13 cellular contexts compared by ENCODE assay signal in the genomic region with DNA sequence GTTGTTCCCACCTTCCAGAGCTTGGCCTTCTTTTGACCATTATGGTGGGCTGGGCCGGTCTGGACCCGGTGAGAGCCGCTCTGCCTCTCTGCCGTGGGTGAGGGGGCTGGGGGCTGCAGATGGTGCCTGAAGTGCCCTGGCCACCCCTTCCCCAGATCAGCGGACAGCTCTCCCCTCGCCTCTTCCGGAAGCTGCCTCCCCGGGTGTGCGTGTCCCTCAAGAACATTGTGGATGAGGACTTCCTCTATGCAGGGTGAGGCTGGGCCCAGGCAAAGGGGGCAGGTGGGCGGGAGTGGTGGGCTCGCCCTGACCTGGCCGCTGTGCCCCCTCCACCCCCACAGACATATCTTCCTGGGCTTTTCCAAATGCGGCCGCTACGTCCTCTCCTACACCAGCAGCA. TPM values are rescaled to one million over a fixed set of nuclear protein-coding genes. Genes with fewer than 3 reads are reported as not detected.
DNase-seq lines count a peak whose midpoint lies in the region; ATAC-seq and TF ChIP-seq lines count a peak whose summit lies in the region.
"Had no signal": no experiment of that assay in that cellular context is flagged by ENCODE, and none has a peak within 500 bp of the region (broad histone marks: within the 10 kb centered on the region; RNA-seq: fewer than 3 reads in every experiment).

No MANE protein-coding gene starts in this region.

- BruUV-seq in mammary epithelial cell (replicated peaks; lab: Mats Ljungman, UMichigan) (no TSS peak), MCF 10A (replicated peaks; lab: Mats Ljungman, UMichigan) (no TSS peak), Calu3 (replicated peaks; lab: Mats Ljungman, UMichigan) (no TSS peak)

- no peak overlapping the region for H3K9ac ChIP-seq in mammary epithelial cell (ENCODE audit: insufficient read depth, low read length)

- H3K27me3 Mint-ChIP-seq in MCF 10A (ENCODE audit: insufficient read depth, unreplicated experiment) (no peaks in the 10 kb centered on the region), mesothelial cell of epicardium (ENCODE audit: low read depth) (no peaks in the 10 kb centered on the region), Calu3 (ENCODE audit: unreplicated experiment) (no peaks in the 10 kb centered on the region)
- H3K27me3 Mint-ChIP-seq in activated CD8-positive, alpha-beta T cell treated with anti-CD3 and anti-CD28 coated beads, Interleukin-2, amount 10 ng/mL, durations not matched to agents 7 days and 5 days (ENCODE audit: low read depth), result no peaks in the 10 kb centered on the region

- 98% methylated on average over 9 of the region's 15 CpGs for WGBS in mammary epithelial cell (ENCODE audit: low coverage, missing lambda C conversion rate)

- no peak for DNase-seq in mammary epithelial cell
- DNase-seq in MCF 10A (ENCODE audit: unreplicated experiment), result no peak
- no peak for DNase-seq in activated CD8-positive, alpha-beta T cell treated with anti-CD3 and anti-CD28 coated beads, Interleukin-2, amount 10 ng/mL, durations not matched to agents 7 days and 5 days
- DNase-seq in mesothelial cell of epicardium (ENCODE audit: low spot score in 2 of 2, unreplicated experiment in 2 of 2), result no peak
- no peak for DNase-seq in GOT3 (lab: John Stamatoyannopoulos, UW)
- no peak for DNase-seq in Calu3
- no peak for DNase-seq in pons (ENCODE audit: low spot score)
- DNase-seq in left lung, result no peak
- DNase-seq: mesenchymal stem cell, NCI-H187 treated with DMSO at 0.1 percent for 48 hours, NCI-H526 treated with DMSO at 0.1 percent for 48 hours, RPMI8226 had no signal

- no peak overlapping the region for H3K4me3 ChIP-seq in mammary epithelial cell (replicated peaks in 1 of 3; ENCODE audit: insufficient read depth in 1 of 3, low read depth in 2 of 3, low read length in 3 of 3)
- H3K4me3 ChIP-seq in left lung, result no peak overlapping the region

- H3K9me3 Mint-ChIP-seq in MCF 10A (ENCODE audit: unreplicated experiment), result no peaks in the 10 kb centered on the region
- H3K9me3 Mint-ChIP-seq in activated CD8-positive, alpha-beta T cell treated with anti-CD3 and anti-CD28 coated beads, Interleukin-2, amount 10 ng/mL, durations not matched to agents 7 days and 5 days (ENCODE audit: insufficient read depth), result no peaks in the 10 kb centered on the region
- H3K9me3 Mint-ChIP-seq in mesothelial cell of epicardium, result no peaks in the 10 kb centered on the region
- no peaks in the 10 kb centered on the region for H3K9me3 Mint-ChIP-seq in Calu3 (ENCODE audit: low read depth, unreplicated experiment)

- H3K4me1 Mint-ChIP-seq in MCF 10A (ENCODE audit: insufficient read depth, unreplicated experiment) (peaks cover 9% of the 10 kb centered on the region), mesothelial cell of epicardium (peaks cover 10% of the 10 kb centered on the region), Calu3 (ENCODE audit: low read depth, unreplicated experiment) (no peaks in the 10 kb centered on the region)
- H3K4me1 Mint-ChIP-seq in activated CD8-positive, alpha-beta T cell treated with anti-CD3 and anti-CD28 coated beads, Interleukin-2, amount 10 ng/mL, durations not matched to agents 7 days and 5 days (ENCODE audit: low read depth), result peaks cover 28% of the 10 kb centered on the region

- peaks cover 2% of the 10 kb centered on the region for H3K36me3 ChIP-seq in mammary epithelial cell (ENCODE audit: insufficient read depth, low read length)
- H3K36me3 ChIP-seq in left lung, result peaks cover 0 to 49% of the 10 kb centered on the region in 2 donors

- H3K27me3 ChIP-seq in mammary epithelial cell (ENCODE audit: insufficient read depth, low read length) (no peaks in the 10 kb centered on the region), left lung (no peaks in the 10 kb centered on the region)

- in situ Hi-C loops in mammary epithelial cell (cut with MboI; ENCODE audit: low sequenced_read_pairs in 2 of 2), result no loop called here

- peak overlapping the region; percentile 80 for H3K4me2 ChIP-seq in mammary epithelial cell (ENCODE audit: insufficient read depth, low read depth, low read length)

- intact Hi-C loops in mammary epithelial cell (cut with micrococcal nuclease), result loop anchor here (5.0 kb wide), 1 partner anchor 118 kb away; a partner anchor contains a TSS
- intact Hi-C loops in MCF 10A (cut with micrococcal nuclease), result no loop called here
- intact Hi-C loops in Calu3 (cut with micrococcal nuclease; ENCODE audit: unreplicated experiment), result no loop called here
- intact Hi-C loops in left lung (cut with DNase I), result no loop called here

- H3K27ac ChIP-seq in mammary epithelial cell (ENCODE audit: insufficient read depth, low read depth, low read length) (no peak overlapping the region), left lung (no peak overlapping the region)
- H3K27ac ChIP-seq: HL-60 had no signal

- H3K27ac Mint-ChIP-seq in MCF 10A (ENCODE audit: low read depth, unreplicated experiment) (no peak overlapping the region), mesothelial cell of epicardium (no peak overlapping the region), Calu3 (ENCODE audit: unreplicated experiment) (no peak overlapping the region)
- peak overlapping the region; percentile 46 for H3K27ac Mint-ChIP-seq in activated CD8-positive, alpha-beta T cell treated with anti-CD3 and anti-CD28 coated beads, Interleukin-2, amount 10 ng/mL, durations not matched to agents 7 days and 5 days

- ATAC-seq in activated CD8-positive, alpha-beta T cell treated with anti-CD3 and anti-CD28 coated beads, Interleukin-2, amount 10 ng/mL, durations not matched to agents 7 days and 5 days, result no peak
- ATAC-seq in left lung, result no peak

- peaks cover 39% of the 10 kb centered on the region for H3K79me2 ChIP-seq in mammary epithelial cell (ENCODE audit: insufficient read depth, low read length)

- POLR2A ChIA-PET in MCF 10A (lab: Yijun Ruan, JAX), result no interaction called here
- POLR2A ChIA-PET in activated CD8-positive, alpha-beta T cell treated with anti-CD3 and anti-CD28 coated beads, Interleukin-2, amount 10 ng/mL, durations not matched to agents 7 days and 5 days (lab: Charles Lee), result interaction anchor here (0.9 to 3.4 kb wide), 4 partner anchors 32 to 73 kb away, joined by 3 to 29 read pairs (median 4); a partner anchor contains a TSS

- no peak for TF ChIP-seq CTCF in mammary epithelial cell (conservative IDR thresholded peaks at IDR 0.05 in 1 of 2, IDR thresholded peaks at IDR 0.05 in 1 of 2; ENCODE audit: extremely low read depth in 1 of 2, insufficient read depth in 1 of 2, low read depth in 1 of 2, low read length in 2 of 2)
- no peak for TF ChIP-seq CTCF in MCF 10A (IDR thresholded peaks at IDR 0.05; ENCODE audit: unreplicated experiment)
- no peak for TF ChIP-seq CTCF in mesothelial cell of epicardium (IDR thresholded peaks at IDR 0.05; ENCODE audit: unreplicated experiment)
- TF ChIP-seq CTCF in Calu3 (IDR thresholded peaks at IDR 0.05; ENCODE audit: unreplicated experiment), result no peak
- TF ChIP-seq CTCF in left lung (IDR thresholded peaks at IDR 0.05), result no peak

- H2AFZ ChIP-seq in mammary epithelial cell (ENCODE audit: low read depth, low read length), result no peak overlapping the region

- no peaks in the 10 kb centered on the region for H4K20me1 ChIP-seq in mammary epithelial cell (ENCODE audit: insufficient read depth, low read length)

- H3K36me3 Mint-ChIP-seq in MCF 10A (ENCODE audit: insufficient read depth, unreplicated experiment) (peaks cover 24% of the 10 kb centered on the region), mesothelial cell of epicardium (peaks cover 2% of the 10 kb centered on the region), Calu3 (ENCODE audit: insufficient read depth, unreplicated experiment) (peaks cover 39% of the 10 kb centered on the region)
- peaks cover 38% of the 10 kb centered on the region for H3K36me3 Mint-ChIP-seq in activated CD8-positive, alpha-beta T cell treated with anti-CD3 and anti-CD28 coated beads, Interleukin-2, amount 10 ng/mL, durations not matched to agents 7 days and 5 days (ENCODE audit: low read depth)

- CTCF ChIA-PET in mammary epithelial cell (lab: Charles Lee; ENCODE audit: low non-redundant PET) (no interaction called here), MCF 10A (lab: Yijun Ruan, JAX) (interaction anchor here (0.6 to 1.8 kb wide), 7 partner anchors 43 to 552 kb away, joined by 3 to 7 read pairs (median 3); a partner anchor contains a TSS), Calu3 (lab: Charles Lee) (no interaction called here)
- CTCF ChIA-PET in activated CD8-positive, alpha-beta T cell treated with anti-CD3 and anti-CD28 coated beads, Interleukin-2, amount 10 ng/mL, durations not matched to agents 7 days and 5 days (lab: Charles Lee), result interaction anchor here (1.1 to 1.5 kb wide), 3 partner anchors 78 to 170 kb away, joined by 3 to 7 read pairs (median 3); a partner anchor contains a TSS

- no peak overlapping the region for H3K4me3 Mint-ChIP-seq in MCF 10A (ENCODE audit: unreplicated experiment)
- H3K4me3 Mint-ChIP-seq in activated CD8-positive, alpha-beta T cell treated with anti-CD3 and anti-CD28 coated beads, Interleukin-2, amount 10 ng/mL, durations not matched to agents 7 days and 5 days, result peak overlapping the region; percentile 97
- peak overlapping the region; percentile 85 for H3K4me3 Mint-ChIP-seq in mesothelial cell of epicardium
- no peak overlapping the region for H3K4me3 Mint-ChIP-seq in Calu3 (ENCODE audit: low read depth, unreplicated experiment)

- no peaks in the 10 kb centered on the region for H3K9me3 ChIP-seq in mammary epithelial cell (replicated peaks; ENCODE audit: insufficient read depth, low read length)
- H3K9me3 ChIP-seq in left lung, result no peaks in the 10 kb centered on the region

- H3K4me1 ChIP-seq in mammary epithelial cell (ENCODE audit: insufficient read depth, low read length), result peaks cover 11% of the 10 kb centered on the region
- H3K4me1 ChIP-seq in left lung, result peaks cover 9 to 20% of the 10 kb centered on the region in 2 donors

- dilution Hi-C loops in mammary epithelial cell (cut with HindIII; ENCODE audit: low sequenced_read_pairs), result loop anchor here (5.0 kb wide), 4 partner anchors 43 to 458 kb away; no protein-coding TSS in a partner anchor

RNA-seq across cellular contexts. Expression of a gene that starts 1.9 kb away (rescaled TPM):
- total RNA-seq in mammary epithelial cell, result 10 to 100 TPM; 15.2 to 31.3 TPM
- 34.4 TPM for polyA plus RNA-seq in mammary epithelial cell
- 12.9 TPM for polyA minus RNA-seq in mammary epithelial cell
- 17.6 and 19.3 TPM in 2 replicates for total RNA-seq in MCF 10A (2022)
- total RNA-seq in activated CD8-positive, alpha-beta T cell treated with anti-CD3 and anti-CD28 coated beads, Interleukin-2, amount 10 ng/mL, durations not matched to agents 7 days and 5 days, result 100 to 1,000 TPM in 1 of 2 experiments, 10 to 100 TPM in 1; 90.1 to 104 TPM
- 54.4 to 56.6 TPM (median 55.7 TPM) in 3 replicates for total RNA-seq in mesothelial cell of epicardium
- total RNA-seq in Calu3 (2022), result 34.0 and 35.5 TPM in 2 replicates
- total RNA-seq in left lung, result 10 to 100 TPM; 20.2 to 32.5 TPM

RNA-seq across cellular contexts. Expression of a gene that starts 16.0 kb away (rescaled TPM):
- total RNA-seq in mammary epithelial cell, result 1 to 10 TPM; 3.8 to 7.1 TPM
- 3.6 TPM for polyA plus RNA-seq in mammary epithelial cell
- polyA minus RNA-seq in mammary epithelial cell, result not detected
- 0.25 and 0.51 TPM in 2 replicates for total RNA-seq in MCF 10A (2022)
- 1 to 10 TPM in 1 of 2 experiments, under 1 TPM in 1; 0.11 to 1.3 TPM for total RNA-seq in activated CD8-positive, alpha-beta T cell treated with anti-CD3 and anti-CD28 coated beads, Interleukin-2, amount 10 ng/mL, durations not matched to agents 7 days and 5 days
- total RNA-seq in mesothelial cell of epicardium, result 0.20 to 1.0 TPM (median 0.75 TPM) in 3 replicates
- not detected in 2 replicates for total RNA-seq in Calu3 (2022)
- total RNA-seq in left lung, result 10 to 100 TPM in 1 of 2 donors, 1 to 10 TPM in 1; 1.3 to 17.9 TPM

RNA-seq across cellular contexts. Expression of a gene that starts 48.2 kb away (rescaled TPM):
- 10 to 100 TPM; 31.7 to 58.8 TPM for total RNA-seq in mammary epithelial cell
- 21.0 TPM for polyA plus RNA-seq in mammary epithelial cell
- 16.1 TPM for polyA minus RNA-seq in mammary epithelial cell
- 36.7 and 37.1 TPM in 2 replicates for total RNA-seq in MCF 10A (2022)
- total RNA-seq in activated CD8-positive, alpha-beta T cell treated with anti-CD3 and anti-CD28 coated beads, Interleukin-2, amount 10 ng/mL, durations not matched to agents 7 days and 5 days, result 10 to 100 TPM; 27.8 to 28.9 TPM
- total RNA-seq in mesothelial cell of epicardium, result 59.2 to 66.0 TPM (median 62.8 TPM) in 3 replicates
- total RNA-seq in Calu3 (2022), result 37.2 and 41.7 TPM in 2 replicates
- total RNA-seq in left lung, result 10 to 100 TPM; 30.8 to 33.7 TPM

RNA-seq across cellular contexts. Expression of a gene that starts 48.3 kb away (rescaled TPM):
- total RNA-seq in mammary epithelial cell, result 1 to 10 TPM; 1.0 to 3.8 TPM
- 2.2 TPM for polyA plus RNA-seq in mammary epithelial cell
- 1.0 TPM for polyA minus RNA-seq in mammary epithelial cell
- total RNA-seq in MCF 10A (2022), result 0.75 and 1.8 TPM in 2 replicates
- total RNA-seq in activated CD8-positive, alpha-beta T cell treated with anti-CD3 and anti-CD28 coated beads, Interleukin-2, amount 10 ng/mL, durations not matched to agents 7 days and 5 days, result 1 to 10 TPM; 4.2 to 5.0 TPM
- total RNA-seq in mesothelial cell of epicardium, result 6.3 to 7.2 TPM (median 7.0 TPM) in 3 replicates
- total RNA-seq in Calu3 (2022), result 1.0 and 1.5 TPM in 2 replicates
- total RNA-seq in left lung, result 1 to 10 TPM; 3.7 to 4.2 TPM

RNA-seq across cellular contexts. Expression of a gene that starts 51.9 kb away (rescaled TPM):
- total RNA-seq in mammary epithelial cell (10 to 100 TPM in 1 of 2 donors, 1 to 10 TPM in 1; 2.7 to 12.0 TPM), MCF 10A (2022) (16.8 and 17.7 TPM in 2 replicates), mesothelial cell of epicardium (20.6 to 21.6 TPM (median 21.2 TPM) in 3 replicates), Calu3 (2022) (13.8 and 14.9 TPM in 2 replicates), left lung (10 to 100 TPM; 16.3 to 17.4 TPM)
- 1.2 TPM for polyA plus RNA-seq in mammary epithelial cell
- 3.8 TPM for polyA minus RNA-seq in mammary epithelial cell
- total RNA-seq in activated CD8-positive, alpha-beta T cell treated with anti-CD3 and anti-CD28 coated beads, Interleukin-2, amount 10 ng/mL, durations not matched to agents 7 days and 5 days, result 10 to 100 TPM; 15.9 to 17.7 TPM

Comparison
In these comparisons a context has a peak if more than half of its experiments do, and no peak if none do; other contexts are left out.
1. CTCF ChIA-PET loops: an anchor here in MCF 10A (0.6 to 1.8 kb wide) and activated CD8-positive, alpha-beta T cell treated with anti-CD3 and anti-CD28 coated beads, Interleukin-2, amount 10 ng/mL, durations not matched to agents 7 days and 5 days (1.1 to 1.5 kb wide); none called in mammary epithelial cell and Calu3.
2. H3K4me3 Mint-ChIP-seq: peak in activated CD8-positive, alpha-beta T cell treated with anti-CD3 and anti-CD28 coated beads, Interleukin-2, amount 10 ng/mL, durations not matched to agents 7 days and 5 days (single experiment) and mesothelial cell of epicardium (single experiment); none in MCF 10A (single experiment) and Calu3 (single experiment).